23 cellular contexts compared by ENCODE assay signal in the genomic region with DNA sequence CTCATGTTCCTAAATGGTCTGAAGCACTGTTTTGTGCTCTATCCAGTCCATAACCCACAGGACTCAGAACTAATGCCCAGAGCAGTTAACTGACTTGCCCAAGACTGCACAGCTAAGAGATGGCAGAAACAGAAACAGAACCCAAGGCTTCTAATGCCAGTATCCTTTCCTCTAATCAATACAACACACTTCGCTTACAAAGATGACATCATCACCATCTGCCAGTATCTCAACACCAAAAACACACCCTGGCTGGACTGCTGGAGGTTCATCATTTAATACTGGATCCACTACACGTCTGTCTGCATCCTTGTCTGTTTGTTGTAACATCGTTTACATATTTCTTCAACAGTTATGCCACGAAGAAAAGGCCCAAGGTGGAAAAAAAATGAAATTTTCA.
DNase-seq lines count a peak whose midpoint lies in the region; ATAC-seq, FAIRE-seq and TF ChIP-seq lines count a peak whose summit lies in the region.
"Had no signal": no experiment of that assay in that cellular context is flagged by ENCODE, and none has a peak within 500 bp of the region (broad histone marks: within the 10 kb centered on the region; RNA-seq: fewer than 3 reads in every experiment).

No MANE protein-coding gene starts in this region.

- H3K9ac ChIP-seq in HepG2 (ENCODE audit: insufficient read depth, low read depth, low read length) = no peak overlapping the region

- BruUV-seq in HepG2 (replicated peaks; lab: Mats Ljungman, UMichigan) = no TSS peak

- POLR2A ChIA-PET in HepG2 (lab: Yijun Ruan, JAX) = no interaction called here

- H3K9me3 ChIP-seq in HepG2 (ENCODE audit: low read length) = no peaks in the 10 kb centered on the region
- no peaks in the 10 kb centered on the region for H3K9me3 ChIP-seq in right lobe of liver
- H3K9me3 ChIP-seq: BE2C had no signal

- peak overlapping the region; percentile 68 for H3K4me3 Mint-ChIP-seq in natural killer cell
- no peak overlapping the region for H3K4me3 Mint-ChIP-seq in chondrocyte (ENCODE audit: unreplicated experiment)
- H3K4me3 Mint-ChIP-seq: CD4-positive, CD25-positive, alpha-beta regulatory T cell; GM23338; HFFc6 had no signal

- H3K4me1 Mint-ChIP-seq in natural killer cell (peaks cover 52 to 54% of the 10 kb centered on the region in 2 donors), chondrocyte (ENCODE audit: low read depth) (peaks cover 7% of the 10 kb centered on the region)
- H3K4me1 Mint-ChIP-seq: GM23338 had no signal

- no peaks in the 10 kb centered on the region; a peak in 2 of 5 replicates for H3K27me3 ChIP-seq in HepG2 (ENCODE audit: control insufficient read depth in 1 of 2, insufficient read depth in 2 of 2, low read length in 2 of 2)
- H3K27me3 ChIP-seq in right lobe of liver = no peaks in the 10 kb centered on the region
- no peaks in the 10 kb centered on the region for H3K27me3 ChIP-seq in bronchial epithelial cell (ENCODE audit: control insufficient read depth, insufficient read depth, low read length)
- H3K27me3 ChIP-seq: BE2C had no signal

- H3K27ac Mint-ChIP-seq in natural killer cell (peak overlapping the region; percentile 90 to 99), chondrocyte (ENCODE audit: unreplicated experiment) (no peak overlapping the region)
- H3K27ac Mint-ChIP-seq: CD4-positive, CD25-positive, alpha-beta regulatory T cell; GM23338; HFFc6 had no signal

- intact Hi-C loops in HepG2 (cut with micrococcal nuclease; ENCODE audit: unreplicated experiment) = no loop called here
- intact Hi-C loops in right lobe of liver (cut with DNase I) = no loop called here
- intact Hi-C loops in natural killer cell (cut with micrococcal nuclease) = loop anchor here (5.0 to 10.0 kb wide), 2 partner anchors 121 to 753 kb away; no protein-coding TSS in a partner anchor

- H3K4me1 ChIP-seq in HepG2 (ENCODE audit: insufficient read depth, low read length) (no peaks in the 10 kb centered on the region), right lobe of liver (no peaks in the 10 kb centered on the region)
- H3K4me1 ChIP-seq: Caco-2 had no signal

- no peak for DNase-seq in HepG2 (ENCODE audit: low spot score)
- DNase-seq in right lobe of liver = no peak
- no peak for DNase-seq in bronchial epithelial cell (ENCODE audit: low read depth)
- no peak for DNase-seq in natural killer cell
- no peak for DNase-seq in NCI-H128 (lab: John Stamatoyannopoulos, UW; ENCODE audit: unreplicated experiment)
- no peak for DNase-seq in T-helper 9 cell
- DNase-seq in chondrocyte (ENCODE audit: low spot score) = no peak
- DNase-seq: ACHN; BE2C; C1 segment of cervical spinal cord; Caco-2; CD4-positive, CD25-positive, alpha-beta regulatory T cell; CD8-positive, alpha-beta memory T cell; HCEC 1CT; HFFc6; IMR-90 had no signal

- H3K27ac ChIP-seq in HepG2 (ENCODE audit: extremely low read length, insufficient read depth, low read length) = no peak overlapping the region
- no peak overlapping the region for H3K27ac ChIP-seq in right lobe of liver
- H3K27ac ChIP-seq: HL-60 had no signal

- H3K9me3 Mint-ChIP-seq in natural killer cell = no peaks in the 10 kb centered on the region
- H3K9me3 Mint-ChIP-seq in chondrocyte (ENCODE audit: low read depth) = no peaks in the 10 kb centered on the region
- H3K9me3 Mint-ChIP-seq: CD4-positive, CD25-positive, alpha-beta regulatory T cell; CD8-positive, alpha-beta memory T cell; GM23338 had no signal

- TF ChIP-seq POLR2A in HepG2 (IDR thresholded peaks at IDR 0.05; ENCODE audit: insufficient read depth in 1 of 2, low read depth in 2 of 2, low read length in 2 of 2) (no peak), right lobe of liver (IDR thresholded peaks at IDR 0.05) (no peak)

- ATAC-seq in HepG2 (no peak), right lobe of liver (no peak), natural killer cell (no peak)
- ATAC-seq: GM23338 had no signal

- no peak overlapping the region for H3K4me2 ChIP-seq in HepG2 (ENCODE audit: low read depth, low read length)
- H3K4me2 ChIP-seq: GM23338 had no signal

- TF ChIP-seq EP300 in HepG2 (IDR thresholded peaks at IDR 0.05; ENCODE audit: low read depth in 2 of 2, low read length in 2 of 2) (no peak), HepG2 (CRISPR knock-in tag; IDR thresholded peaks at IDR 0.05; ENCODE audit: borderline replicate concordance) (no peak)

- TF ChIP-seq RAD21 in HepG2 (CRISPR knock-in tag; IDR thresholded peaks at IDR 0.05) = no peak

- FAIRE-seq in HepG2 (lab: Jason Lieb, UNC) = no peak
- FAIRE-seq in bronchial epithelial cell (lab: Jason Lieb, UNC) = peak; percentile 64
- FAIRE-seq: A204.1, D721Med, G401.6, GM18507, H54 had no signal

- no peaks in the 10 kb centered on the region for H3K27me3 Mint-ChIP-seq in natural killer cell (ENCODE audit: low read depth in 2 of 2)
- no peaks in the 10 kb centered on the region for H3K27me3 Mint-ChIP-seq in chondrocyte (ENCODE audit: low read depth)
- H3K27me3 Mint-ChIP-seq: CD4-positive, CD25-positive, alpha-beta regulatory T cell had no signal

- in situ Hi-C loops in HepG2 (cut with HindIII; ENCODE audit: extremely low pct_ligation_motif_present, low pct_unique_long_range_greater_than_20kb) = no loop called here

- H3K36me3 ChIP-seq in HepG2 (replicated peaks in 1 of 2; ENCODE audit: control insufficient read depth in 1 of 2, insufficient read depth in 2 of 2, low read length in 2 of 2) = no peaks in the 10 kb centered on the region
- no peaks in the 10 kb centered on the region for H3K36me3 ChIP-seq in right lobe of liver
- no peaks in the 10 kb centered on the region for H3K36me3 ChIP-seq in bronchial epithelial cell (ENCODE audit: control insufficient read depth, insufficient read depth, low read length)

- no peaks in the 10 kb centered on the region for H4K20me1 ChIP-seq in HepG2 (ENCODE audit: insufficient read depth, low read length)

- H3K36me3 Mint-ChIP-seq in natural killer cell = peaks cover 8% of the 10 kb centered on the region
- peaks cover 2% of the 10 kb centered on the region for H3K36me3 Mint-ChIP-seq in chondrocyte (ENCODE audit: low read depth)

- CTCF ChIA-PET in HepG2 (lab: Yijun Ruan, JAX; ENCODE audit: low intra/inter-chr PET ratio, low total read pairs) = no interaction called here

- WGBS in HepG2 (ENCODE audit: low lambda C conversion rate) = 15% methylated on average over 3 of the region's 4 CpGs
- 49% methylated on average over 4 of the region's 4 CpGs for WGBS in right lobe of liver (ENCODE audit: insufficient coverage, low coverage, low lambda C conversion rate, missing lambda C conversion rate)

- H3K79me2 ChIP-seq in HepG2 (ENCODE audit: insufficient read depth, low read length) = no peaks in the 10 kb centered on the region

- H3K4me3 ChIP-seq in HepG2 (replicated peaks in 1 of 3; ENCODE audit: insufficient read depth in 1 of 3, low read depth in 2 of 3, low read length in 3 of 3) (no peak overlapping the region), right lobe of liver (no peak overlapping the region), bronchial epithelial cell (ENCODE audit: low read depth, low read length) (no peak overlapping the region)
- H3K4me3 ChIP-seq: GM23338 had no signal

- H2AFZ ChIP-seq in HepG2 (ENCODE audit: low read length) = no peak overlapping the region
- H2AFZ ChIP-seq: GM23338 had no signal

- TF ChIP-seq CTCF in HepG2 (CRISPR knock-in tag; IDR thresholded peaks at IDR 0.05) (no peak), right lobe of liver (IDR thresholded peaks at IDR 0.05) (no peak), bronchial epithelial cell (IDR thresholded peaks at IDR 0.05; ENCODE audit: insufficient read depth, low read length, severe bottlenecking) (no peak), natural killer cell (IDR thresholded peaks at IDR 0.05) (no peak), chondrocyte (IDR thresholded peaks at IDR 0.05) (no peak)

TF ChIP-seq in HepG2, 621 proteins besides CTCF, POLR2A, EP300 and RAD21:
- TF ChIP-seq ATF7 (IDR thresholded peaks at IDR 0.05) (peak; percentile 92), ATF7 (CRISPR knock-in tag; IDR thresholded peaks at IDR 0.05) (no peak), ZNF274 (CRISPR knock-in tag; IDR thresholded peaks at IDR 0.05) (no peak)
